1 cellular context compared by ENCODE assay signal in the genomic region with DNA sequence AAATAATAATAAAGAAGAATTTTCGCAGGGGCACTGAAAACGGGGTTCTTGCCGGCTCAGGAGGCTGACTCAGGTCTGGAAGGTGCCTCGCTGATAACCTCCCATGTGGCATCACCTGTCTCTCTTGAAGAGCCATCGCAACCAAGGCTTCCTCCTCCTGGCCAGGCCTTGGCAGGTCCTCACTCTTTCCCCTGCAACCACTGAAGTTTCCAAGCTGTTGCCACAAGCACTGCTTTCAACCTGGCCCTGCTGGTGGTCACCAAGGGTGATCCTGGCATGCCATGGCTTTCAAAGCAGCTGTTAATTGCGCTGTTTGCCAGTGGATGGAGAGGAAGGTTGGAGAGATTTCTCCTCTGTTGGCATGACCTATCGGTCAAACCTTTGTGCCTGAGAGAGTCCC.
TF ChIP-seq lines count a peak whose summit lies in the region.

No MANE protein-coding gene starts in this region.

TF ChIP-seq in H1, 55 proteins besides CTCF, POLR2A, EP300 and RAD21:
- TF ChIP-seq NANOG (IDR thresholded peaks at IDR 0.05; ENCODE audit: insufficient read depth, low read depth, low read length, poor library complexity, severe bottlenecking): no peak
- no peak for TF ChIP-seq KDM1A (IDR thresholded peaks at IDR 0.05; ENCODE audit: borderline replicate concordance, low read length)
- no peak for TF ChIP-seq CHD2 (IDR thresholded peaks at IDR 0.05; ENCODE audit: low read length)
- no peak for TF ChIP-seq SP4 (IDR thresholded peaks at IDR 0.05; ENCODE audit: low read length)
- TF ChIP-seq KDM5A (IDR thresholded peaks at IDR 0.05; ENCODE audit: low read length): no peak
- TF ChIP-seq, protein P1, sequence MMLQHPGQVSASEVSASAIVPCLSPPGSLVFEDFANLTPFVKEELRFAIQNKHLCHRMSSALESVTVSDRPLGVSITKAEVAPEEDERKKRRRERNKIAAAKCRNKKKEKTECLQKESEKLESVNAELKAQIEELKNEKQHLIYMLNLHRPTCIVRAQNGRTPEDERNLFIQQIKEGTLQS (IDR thresholded peaks at IDR 0.05; ENCODE audit: insufficient read depth, low read depth, low read length): no peak
- TF ChIP-seq SRF (IDR thresholded peaks at IDR 0.05; ENCODE audit: low read depth, low read length): no peak
